Comparison of ENCODE assay signal across 20 cellular contexts in genomic region chr12:45612044-45612794, GRCh38.
DNase-seq lines count a peak whose midpoint lies in the region; ATAC-seq, FAIRE-seq and TF ChIP-seq lines count a peak whose summit lies in the region.
"Had no signal": no experiment of that assay in that cellular context is flagged by ENCODE, and none has a peak within 500 bp of the region (broad histone marks: within the 10 kb centered on the region; RNA-seq: fewer than 3 reads in every experiment).

No MANE protein-coding gene starts in this region.

- peak overlapping the region; percentile 17 for H3K27ac Mint-ChIP-seq in activated naive CD8-positive, alpha-beta T cell
- no peak overlapping the region for H3K27ac Mint-ChIP-seq in activated naive CD8-positive, alpha-beta T cell treated with anti-CD3 and anti-CD28 coated beads for 36 hours
- H3K27ac Mint-ChIP-seq in stimulated activated naive CD8-positive, alpha-beta T cell treated with anti-CD3 and anti-CD28 coated beads, Interleukin-15, amount 100 ng/mL, for 72 hours, result peak overlapping the region in 1 of 2 donors; percentile 4
- no peak overlapping the region for H3K27ac Mint-ChIP-seq in neural progenitor cell
- H3K27ac Mint-ChIP-seq: dendritic cell treated with granulocyte-macrophage colony-stimulating factor and Interleukin-4, amounts not matched to agents 40 ng/mL and 50 ng/mL, for 4 days; H9; naive thymus-derived CD4-positive, alpha-beta T cell had no signal

- peaks cover 3% of the 10 kb centered on the region for H3K4me1 Mint-ChIP-seq in activated naive CD8-positive, alpha-beta T cell (ENCODE audit: low read depth)
- peaks cover 8% of the 10 kb centered on the region for H3K4me1 Mint-ChIP-seq in activated naive CD8-positive, alpha-beta T cell treated with anti-CD3 and anti-CD28 coated beads for 36 hours
- peaks cover 5% of the 10 kb centered on the region for H3K4me1 Mint-ChIP-seq in stimulated activated naive CD8-positive, alpha-beta T cell treated with anti-CD3 and anti-CD28 coated beads, Interleukin-15, amount 100 ng/mL, for 72 hours
- no peaks in the 10 kb centered on the region for H3K4me1 Mint-ChIP-seq in neural progenitor cell
- H3K4me1 Mint-ChIP-seq: H9 had no signal

- no peak overlapping the region for H3K4me2 ChIP-seq in neural progenitor cell

- no peaks in the 10 kb centered on the region for H3K4me1 ChIP-seq in neural progenitor cell
- H3K4me1 ChIP-seq: ascending aorta, thyroid gland had no signal

- FAIRE-seq in HTR-8/SVneo (lab: Jason Lieb, UNC), result no peak
- FAIRE-seq: D721Med had no signal

- no peaks in the 10 kb centered on the region for H3K36me3 ChIP-seq in neural progenitor cell
- H3K36me3 ChIP-seq: ascending aorta, thyroid gland had no signal

- H3K36me3 Mint-ChIP-seq in activated naive CD8-positive, alpha-beta T cell, result no peaks in the 10 kb centered on the region
- H3K36me3 Mint-ChIP-seq in activated naive CD8-positive, alpha-beta T cell treated with anti-CD3 and anti-CD28 coated beads for 36 hours, result no peaks in the 10 kb centered on the region
- H3K36me3 Mint-ChIP-seq in neural progenitor cell, result no peaks in the 10 kb centered on the region
- H3K36me3 Mint-ChIP-seq: naive thymus-derived CD4-positive, alpha-beta T cell had no signal

- H2AFZ ChIP-seq in neural progenitor cell (replicated peaks), result no peak overlapping the region

- H3K4me3 Mint-ChIP-seq in activated naive CD8-positive, alpha-beta T cell, result no peak overlapping the region
- no peak overlapping the region for H3K4me3 Mint-ChIP-seq in activated naive CD8-positive, alpha-beta T cell treated with anti-CD3 and anti-CD28 coated beads for 36 hours
- H3K4me3 Mint-ChIP-seq in stimulated activated naive CD8-positive, alpha-beta T cell treated with anti-CD3 and anti-CD28 coated beads, Interleukin-15, amount 100 ng/mL, for 72 hours, result peak overlapping the region in 1 of 2 donors; percentile 31
- no peak overlapping the region for H3K4me3 Mint-ChIP-seq in neural progenitor cell
- H3K4me3 Mint-ChIP-seq: dendritic cell treated with granulocyte-macrophage colony-stimulating factor and Interleukin-4, amounts not matched to agents 40 ng/mL and 50 ng/mL, for 4 days; H9 had no signal

- H3K9me3 ChIP-seq in neural progenitor cell (ENCODE audit: low read depth), result no peaks in the 10 kb centered on the region
- H3K9me3 ChIP-seq: ascending aorta, thyroid gland had no signal

- no peaks in the 10 kb centered on the region for H3K27me3 ChIP-seq in neural progenitor cell
- H3K27me3 ChIP-seq: ascending aorta, thyroid gland had no signal

- no peak overlapping the region for H3K9ac ChIP-seq in neural progenitor cell

- no peaks in the 10 kb centered on the region for H3K79me2 ChIP-seq in neural progenitor cell (ENCODE audit: low read depth)

- H3K27me3 Mint-ChIP-seq in activated naive CD8-positive, alpha-beta T cell, result peaks cover 5% of the 10 kb centered on the region
- H3K27me3 Mint-ChIP-seq in activated naive CD8-positive, alpha-beta T cell treated with anti-CD3 and anti-CD28 coated beads for 36 hours, result peaks cover 20% of the 10 kb centered on the region
- H3K27me3 Mint-ChIP-seq in stimulated activated naive CD8-positive, alpha-beta T cell treated with anti-CD3 and anti-CD28 coated beads, Interleukin-15, amount 100 ng/mL, for 72 hours, result no peaks in the 10 kb centered on the region
- no peaks in the 10 kb centered on the region for H3K27me3 Mint-ChIP-seq in neural progenitor cell (ENCODE audit: insufficient read depth, low read depth)
- H3K27me3 Mint-ChIP-seq: dendritic cell treated with granulocyte-macrophage colony-stimulating factor and Interleukin-4, amounts not matched to agents 40 ng/mL and 50 ng/mL, for 4 days had no signal

- DNase-seq in activated naive CD8-positive, alpha-beta T cell treated with anti-CD3 and anti-CD28 coated beads for 36 hours, result no peak
- DNase-seq in HTR-8/SVneo (ENCODE audit: insufficient read length, low spot score), result peak; percentile 24
- DNase-seq in fibroblast of mammary gland (ENCODE audit: low read depth), result peak; percentile 31
- DNase-seq in stimulated activated naive CD8-positive, alpha-beta T cell treated with anti-CD3 and anti-CD28 coated beads, Interleukin-15, amount 100 ng/mL, for 72 hours, result no peak
- no peak for DNase-seq in neural progenitor cell (ENCODE audit: low spot score)
- no peak for DNase-seq in central memory CD4-positive, alpha-beta T cell
- no peak for DNase-seq in NCI-H128 (lab: John Stamatoyannopoulos, UW; ENCODE audit: unreplicated experiment)
- DNase-seq: activated CD4-positive, alpha-beta T cell treated with anti-CD3 and anti-CD28 coated beads, Interleukin-2, amount 50 U/mL, for 1 hour; activated effector memory CD4-positive, alpha-beta T cell treated with Interleukin-2 at 50 U/mL for 16 hours; H9; naive thymus-derived CD4-positive, alpha-beta T cell; NCI-H1417; NCI-H446; stimulated activated CD4-positive, alpha-beta T cell treated with anti-CD3 and anti-CD28 coated beads, Interleukin-1b, Interleukin-23, amount 100 ng/mL, for 48 hours; T-helper 9 cell; thyroid gland had no signal

- no peak overlapping the region for H3K27ac ChIP-seq in neural progenitor cell
- H3K27ac ChIP-seq: ascending aorta, thyroid gland had no signal

- TF ChIP-seq CTCF in fibroblast of mammary gland (conservative IDR thresholded peaks at IDR 0.05; ENCODE audit: control insufficient read depth, insufficient read depth, low read depth, low read length) (no peak), neural progenitor cell (IDR thresholded peaks at IDR 0.05) (no peak)

- no peak overlapping the region for H3K4me3 ChIP-seq in fibroblast of mammary gland (ENCODE audit: control insufficient read depth, low read depth, low read length)
- no peak overlapping the region for H3K4me3 ChIP-seq in neural progenitor cell
- H3K4me3 ChIP-seq: thyroid gland had no signal

- H3K9me3 Mint-ChIP-seq in activated naive CD8-positive, alpha-beta T cell (ENCODE audit: low read depth), result no peaks in the 10 kb centered on the region
- H3K9me3 Mint-ChIP-seq in activated naive CD8-positive, alpha-beta T cell treated with anti-CD3 and anti-CD28 coated beads for 36 hours, result no peaks in the 10 kb centered on the region
- H3K9me3 Mint-ChIP-seq in stimulated activated naive CD8-positive, alpha-beta T cell treated with anti-CD3 and anti-CD28 coated beads, Interleukin-15, amount 100 ng/mL, for 72 hours, result no peaks in the 10 kb centered on the region
- H3K9me3 Mint-ChIP-seq in neural progenitor cell, result no peaks in the 10 kb centered on the region
- H3K9me3 Mint-ChIP-seq: dendritic cell treated with granulocyte-macrophage colony-stimulating factor and Interleukin-4, amounts not matched to agents 40 ng/mL and 50 ng/mL, for 4 days; H9; naive thymus-derived CD4-positive, alpha-beta T cell had no signal

- H4K20me1 ChIP-seq in neural progenitor cell (ENCODE audit: low read depth), result no peaks in the 10 kb centered on the region

- no peaks in the 10 kb centered on the region for H3F3A ChIP-seq in neural progenitor cell (ENCODE audit: low read depth)

- ATAC-seq in stimulated activated naive CD8-positive, alpha-beta T cell treated with anti-CD3 and anti-CD28 coated beads, Interleukin-15, amount 100 ng/mL, for 72 hours, result peak; percentile 58
- ATAC-seq: naive thymus-derived CD4-positive, alpha-beta T cell had no signal

Comparison
In these comparisons a context has a peak if more than half of its experiments do, and no peak if none do; other contexts are left out.
1. DNase-seq: peak in HTR-8/SVneo (single experiment) and fibroblast of mammary gland (single experiment); none in activated naive CD8-positive, alpha-beta T cell treated with anti-CD3 and anti-CD28 coated beads for 36 hours (single experiment), stimulated activated naive CD8-positive, alpha-beta T cell treated with anti-CD3 and anti-CD28 coated beads, Interleukin-15, amount 100 ng/mL, for 72 hours (0 of 2), neural progenitor cell (single experiment), central memory CD4-positive, alpha-beta T cell (single experiment) and NCI-H128 (single experiment).